Comparison of ENCODE assay signal across 18 cellular contexts in genomic region chr2:48233005-48233404, GRCh38.
DNase-seq lines count a peak whose midpoint lies in the region; ATAC-seq lines count a peak whose summit lies in the region.
"Had no signal": no experiment of that assay in that cellular context is flagged by ENCODE, and none has a peak within 500 bp of the region (broad histone marks: within the 10 kb centered on the region; RNA-seq: fewer than 3 reads in every experiment).

No MANE protein-coding gene starts in this region.

- ATAC-seq in activated naive CD8-positive, alpha-beta T cell treated with anti-CD3 and anti-CD28 coated beads, Interleukin-2, amount 50 U/mL, for 24 hours, result peak; percentile 96
- peak; percentile 46 to 68 for ATAC-seq in stimulated activated naive B cell treated with anti-CD40 and anti-IgM and Interleukin-4, amounts not matched to agents 10 μg/mL and 1 μg/mL and 100 μg/mL, for 72 hours (replicated peaks)
- no peak for ATAC-seq in GM19397 (IDR thresholded peaks at IDR 0.05; ENCODE audit: unreplicated experiment)
- ATAC-seq: heart right ventricle; natural killer cell treated with Interleukin-12 subunit alpha and Interleukin-12 subunit beta and Interleukin-15 and Interleukin-18, amount 100 ng/mL, for 72 hours; T-cell had no signal

- peak overlapping the region; percentile 52 for H3K27ac Mint-ChIP-seq in activated naive CD4-positive, alpha-beta T cell treated with anti-CD3 and anti-CD28 coated beads, Interleukin-2, amount 50 U/mL, for 24 hours
- no peak overlapping the region for H3K27ac Mint-ChIP-seq in activated naive CD8-positive, alpha-beta T cell treated with anti-CD3 and anti-CD28 coated beads, Interleukin-2, amount 50 U/mL, for 24 hours
- H3K27ac Mint-ChIP-seq in stimulated activated naive B cell treated with anti-CD40 and anti-IgM and Interleukin-4, amounts not matched to agents 10 μg/mL and 1 μg/mL and 100 μg/mL, for 72 hours, result no peak overlapping the region
- H3K27ac Mint-ChIP-seq: natural killer cell treated with Interleukin-12 subunit alpha and Interleukin-12 subunit beta and Interleukin-15 and Interleukin-18, amount 100 ng/mL, for 72 hours had no signal

- no peak for DNase-seq in activated naive CD4-positive, alpha-beta T cell treated with anti-CD3 and anti-CD28 coated beads, Interleukin-2, amount 50 U/mL, for 16 hours
- DNase-seq in M059J (ENCODE audit: low read depth) (peak; percentile 21), dermis blood vessel endothelial cell (no peak), RPMI8226 (no peak)
- no peak for DNase-seq in activated naive CD8-positive, alpha-beta T cell treated with anti-CD3 and anti-CD28 coated beads, Interleukin-2, amount 50 U/mL, for 24 hours
- DNase-seq in stimulated activated naive B cell treated with anti-CD40 and anti-IgM and Interleukin-4, amounts not matched to agents 10 μg/mL and 1 μg/mL and 100 μg/mL, for 72 hours, result no peak
- DNase-seq: C1 segment of cervical spinal cord; Calu3; central memory CD4-positive, alpha-beta T cell; heart right ventricle; MG63; NCI-H1417 treated with DMSO at 0.1 percent for 48 hours; ovary; SIG-M5; T-cell had no signal

- H3K36me3 Mint-ChIP-seq in activated naive CD4-positive, alpha-beta T cell treated with anti-CD3 and anti-CD28 coated beads, Interleukin-2, amount 50 U/mL, for 24 hours, result no peaks in the 10 kb centered on the region
- H3K36me3 Mint-ChIP-seq in activated naive CD8-positive, alpha-beta T cell treated with anti-CD3 and anti-CD28 coated beads, Interleukin-2, amount 50 U/mL, for 24 hours (ENCODE audit: low read depth), result no peaks in the 10 kb centered on the region
- peaks cover 0 to 3% of the 10 kb centered on the region in 2 donors for H3K36me3 Mint-ChIP-seq in stimulated activated naive B cell treated with anti-CD40 and anti-IgM and Interleukin-4, amounts not matched to agents 10 μg/mL and 1 μg/mL and 100 μg/mL, for 72 hours
- H3K36me3 Mint-ChIP-seq: natural killer cell treated with Interleukin-12 subunit alpha and Interleukin-12 subunit beta and Interleukin-15 and Interleukin-18, amount 100 ng/mL, for 72 hours; T-cell had no signal

- H3K4me1 Mint-ChIP-seq in activated naive CD4-positive, alpha-beta T cell treated with anti-CD3 and anti-CD28 coated beads, Interleukin-2, amount 50 U/mL, for 24 hours, result peaks cover 15% of the 10 kb centered on the region
- peaks cover 22% of the 10 kb centered on the region for H3K4me1 Mint-ChIP-seq in activated naive CD8-positive, alpha-beta T cell treated with anti-CD3 and anti-CD28 coated beads, Interleukin-2, amount 50 U/mL, for 24 hours
- H3K4me1 Mint-ChIP-seq in stimulated activated naive B cell treated with anti-CD40 and anti-IgM and Interleukin-4, amounts not matched to agents 10 μg/mL and 1 μg/mL and 100 μg/mL, for 72 hours, result peaks cover 7 to 14% of the 10 kb centered on the region in 2 donors

- no peak overlapping the region for H3K4me3 Mint-ChIP-seq in activated naive CD4-positive, alpha-beta T cell treated with anti-CD3 and anti-CD28 coated beads, Interleukin-2, amount 50 U/mL, for 24 hours
- no peak overlapping the region for H3K4me3 Mint-ChIP-seq in activated naive CD8-positive, alpha-beta T cell treated with anti-CD3 and anti-CD28 coated beads, Interleukin-2, amount 50 U/mL, for 24 hours
- no peak overlapping the region for H3K4me3 Mint-ChIP-seq in stimulated activated naive B cell treated with anti-CD40 and anti-IgM and Interleukin-4, amounts not matched to agents 10 μg/mL and 1 μg/mL and 100 μg/mL, for 72 hours
- H3K4me3 Mint-ChIP-seq: natural killer cell treated with Interleukin-12 subunit alpha and Interleukin-12 subunit beta and Interleukin-15 and Interleukin-18, amount 100 ng/mL, for 72 hours; T-cell had no signal

- H3K27me3 Mint-ChIP-seq in activated naive CD4-positive, alpha-beta T cell treated with anti-CD3 and anti-CD28 coated beads, Interleukin-2, amount 50 U/mL, for 24 hours, result no peaks in the 10 kb centered on the region
- H3K27me3 Mint-ChIP-seq in activated naive CD8-positive, alpha-beta T cell treated with anti-CD3 and anti-CD28 coated beads, Interleukin-2, amount 50 U/mL, for 24 hours, result no peaks in the 10 kb centered on the region
- no peaks in the 10 kb centered on the region for H3K27me3 Mint-ChIP-seq in stimulated activated naive B cell treated with anti-CD40 and anti-IgM and Interleukin-4, amounts not matched to agents 10 μg/mL and 1 μg/mL and 100 μg/mL, for 72 hours
- H3K27me3 Mint-ChIP-seq: natural killer cell treated with Interleukin-12 subunit alpha and Interleukin-12 subunit beta and Interleukin-15 and Interleukin-18, amount 100 ng/mL, for 72 hours; T-cell had no signal

- H3K9me3 Mint-ChIP-seq in activated naive CD4-positive, alpha-beta T cell treated with anti-CD3 and anti-CD28 coated beads, Interleukin-2, amount 50 U/mL, for 24 hours, result no peaks in the 10 kb centered on the region
- no peaks in the 10 kb centered on the region for H3K9me3 Mint-ChIP-seq in activated naive CD8-positive, alpha-beta T cell treated with anti-CD3 and anti-CD28 coated beads, Interleukin-2, amount 50 U/mL, for 24 hours
- no peaks in the 10 kb centered on the region for H3K9me3 Mint-ChIP-seq in stimulated activated naive B cell treated with anti-CD40 and anti-IgM and Interleukin-4, amounts not matched to agents 10 μg/mL and 1 μg/mL and 100 μg/mL, for 72 hours
- H3K9me3 Mint-ChIP-seq: natural killer cell treated with Interleukin-12 subunit alpha and Interleukin-12 subunit beta and Interleukin-15 and Interleukin-18, amount 100 ng/mL, for 72 hours; T-cell had no signal
